In the genomic region with DNA sequence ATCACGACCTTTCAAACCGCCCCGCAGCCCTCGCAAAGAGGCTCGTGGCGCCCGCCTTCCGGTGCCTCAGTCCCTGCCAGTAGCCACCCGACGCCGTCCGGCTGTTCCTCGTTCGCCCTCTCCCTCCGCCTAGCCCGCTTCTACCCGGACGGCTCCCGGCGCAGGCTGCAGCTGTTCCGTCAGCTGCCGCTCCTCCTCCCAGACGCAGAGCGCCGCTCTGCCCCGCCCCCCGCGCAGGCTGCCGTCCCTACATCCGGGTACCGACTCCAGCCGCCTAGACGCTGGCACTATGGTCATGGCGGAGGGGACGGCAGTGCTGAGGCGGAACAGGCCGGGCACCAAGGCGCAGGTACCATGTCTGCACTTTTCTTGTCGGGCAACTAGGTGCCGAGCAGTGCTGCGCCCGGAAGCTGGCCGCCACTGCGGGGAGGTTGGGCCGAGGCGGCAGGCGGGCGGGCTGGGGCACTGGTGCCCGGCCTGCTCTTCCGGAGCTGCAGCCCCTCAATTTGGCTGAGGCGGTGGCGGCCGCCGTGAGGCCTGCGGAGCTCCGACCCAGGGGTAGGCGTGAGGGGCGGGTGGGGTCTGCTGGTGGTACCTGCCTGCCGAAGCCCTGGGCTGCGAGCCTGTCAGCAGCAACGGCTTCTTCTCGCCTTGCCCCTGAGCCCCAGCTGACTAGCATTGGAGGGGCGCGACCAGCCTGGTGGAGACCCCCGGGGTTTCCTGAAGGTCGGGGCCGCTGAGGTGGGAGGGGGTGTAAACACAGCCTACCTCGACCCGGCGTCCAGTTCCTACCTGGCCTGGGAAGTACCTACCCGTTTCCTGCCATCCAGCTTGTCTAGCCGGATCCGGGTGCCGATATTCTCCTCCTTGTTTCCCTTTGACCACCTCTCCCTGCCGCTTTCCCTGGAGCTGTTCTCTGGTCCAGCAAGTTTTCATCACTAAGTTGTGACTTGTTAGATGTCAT, we compare ENCODE assay signal across 1 cellular context.
A peak's percentile ranks its signal among the peaks of the same experiment; 100 is the strongest.
TF ChIP-seq lines count a peak whose summit lies in the region.

A gene (plus strand): TSS at position 269 of the 964 bp plus-strand sequence. CDS start 21 bp downstream, at position 290.

TF ChIP-seq in K562, 482 proteins besides CTCF, POLR2A, EP300 and RAD21 (continued from another document and continues in another):
- TF ChIP-seq, protein P1, sequence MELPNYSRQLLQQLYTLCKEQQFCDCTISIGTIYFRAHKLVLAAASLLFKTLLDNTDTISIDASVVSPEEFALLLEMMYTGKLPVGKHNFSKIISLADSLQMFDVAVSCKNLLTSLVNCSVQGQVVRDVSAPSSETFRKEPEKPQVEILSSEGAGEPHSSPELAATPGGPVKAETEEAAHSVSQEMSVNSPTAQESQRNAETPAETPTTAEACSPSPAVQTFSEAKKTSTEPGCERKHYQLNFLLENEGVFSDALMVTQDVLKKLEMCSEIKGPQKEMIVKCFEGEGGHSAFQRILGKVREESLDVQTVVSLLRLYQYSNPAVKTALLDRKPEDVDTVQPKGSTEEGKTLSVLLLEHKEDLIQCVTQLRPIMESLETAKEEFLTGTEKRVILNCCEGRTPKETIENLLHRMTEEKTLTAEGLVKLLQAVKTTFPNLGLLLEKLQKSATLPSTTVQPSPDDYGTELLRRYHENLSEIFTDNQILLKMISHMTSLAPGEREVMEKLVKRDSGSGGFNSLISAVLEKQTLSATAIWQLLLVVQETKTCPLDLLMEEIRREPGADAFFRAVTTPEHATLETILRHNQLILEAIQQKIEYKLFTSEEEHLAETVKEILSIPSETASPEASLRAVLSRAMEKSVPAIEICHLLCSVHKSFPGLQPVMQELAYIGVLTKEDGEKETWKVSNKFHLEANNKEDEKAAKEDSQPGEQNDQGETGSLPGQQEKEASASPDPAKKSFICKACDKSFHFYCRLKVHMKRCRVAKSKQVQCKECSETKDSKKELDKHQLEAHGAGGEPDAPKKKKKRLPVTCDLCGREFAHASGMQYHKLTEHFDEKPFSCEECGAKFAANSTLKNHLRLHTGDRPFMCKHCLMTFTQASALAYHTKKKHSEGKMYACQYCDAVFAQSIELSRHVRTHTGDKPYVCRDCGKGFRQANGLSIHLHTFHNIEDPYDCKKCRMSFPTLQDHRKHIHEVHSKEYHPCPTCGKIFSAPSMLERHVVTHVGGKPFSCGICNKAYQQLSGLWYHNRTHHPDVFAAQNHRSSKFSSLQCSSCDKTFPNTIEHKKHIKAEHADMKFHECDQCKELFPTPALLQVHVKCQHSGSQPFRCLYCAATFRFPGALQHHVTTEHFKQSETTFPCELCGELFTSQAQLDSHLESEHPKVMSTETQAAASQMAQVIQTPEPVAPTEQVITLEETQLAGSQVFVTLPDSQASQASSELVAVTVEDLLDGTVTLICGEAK (IDR thresholded peaks at IDR 0.05) = peak; percentile 88
- TF ChIP-seq, protein P1 (CRISPR knock-in tag; IDR thresholded peaks at IDR 0.05) = no peak
- TF ChIP-seq ZNF41 (CRISPR knock-in tag; conservative IDR thresholded peaks at IDR 0.05) (no peak), ZNF347 (CRISPR knock-in tag; IDR thresholded peaks at IDR 0.05; ENCODE audit: low read depth) (no peak), XRCC3 (IDR thresholded peaks at IDR 0.05) (no peak), HDAC2 (IDR thresholded peaks at IDR 0.05) (0 out of 2 replicates have a peak, but pooled peaks have one; percentile 43), TCF7L2 (IDR thresholded peaks at IDR 0.05; ENCODE audit: low read depth, low read length) (no peak), ZNF551 (CRISPR knock-in tag; IDR thresholded peaks at IDR 0.05) (no peak), NCOR1 (IDR thresholded peaks at IDR 0.05) (peak; percentile 52), ATF1 (CRISPR knock-in tag; IDR thresholded peaks at IDR 0.05) (0 out of 2 replicates have a peak, but pooled peaks have one; percentile 11), ATF1 (tag; IDR thresholded peaks at IDR 0.05) (peak; percentile 85), NFXL1 (CRISPR knock-in tag; IDR thresholded peaks at IDR 0.05) (no peak), PCBP2 (IDR thresholded peaks at IDR 0.05; ENCODE audit: low read depth, low read length, poor library complexity, severe bottlenecking) (no peak), IFI16 (CRISPR knock-in tag; IDR thresholded peaks at IDR 0.05) (no peak), MBD2 (IDR thresholded peaks at IDR 0.05; ENCODE audit: borderline replicate concordance, low read depth) (peak; percentile 61; the same call in 1 of the 2 replicates), ZZZ3 (IDR thresholded peaks at IDR 0.05) (no peak), PTBP1 (IDR thresholded peaks at IDR 0.05; ENCODE audit: low read depth, low read length) (no peak), TAL1 (IDR thresholded peaks at IDR 0.05) (no peak), RBFOX2 (IDR thresholded peaks at IDR 0.05; ENCODE audit: low read depth, low read length) (peak; percentile 96), SRSF1 (IDR thresholded peaks at IDR 0.05; ENCODE audit: low read depth, low read length) (peak; percentile 98), RBM17 (IDR thresholded peaks at IDR 0.05; ENCODE audit: borderline replicate concordance, low read depth, low read length) (no peak), ZNF165 (CRISPR knock-in tag; IDR thresholded peaks at IDR 0.05; ENCODE audit: borderline replicate concordance) (no peak), TARDBP (IDR thresholded peaks at IDR 0.05) (no peak), CBX3 (IDR thresholded peaks at IDR 0.05; ENCODE audit: borderline replicate concordance in 1 of 2, low read length in 2 of 2) (no peak; a peak in 1 of 3 replicates), LARP7 (IDR thresholded peaks at IDR 0.05) (no peak), SMAD1 (IDR thresholded peaks at IDR 0.05; ENCODE audit: low read depth, low read length, partially characterized antibody) (no peak), PTTG1 (tag; IDR thresholded peaks at IDR 0.05; ENCODE audit: low read depth) (no peak), ZFX (CRISPR knock-in tag; IDR thresholded peaks at IDR 0.05) (peak; percentile 96), RUNX1 (IDR thresholded peaks at IDR 0.05; ENCODE audit: low read depth) (no peak), GATAD2B (IDR thresholded peaks at IDR 0.05; ENCODE audit: borderline replicate concordance) (peak; percentile 78; the same call in 1 of the 2 replicates)
- TF ChIP-seq, protein P2, sequence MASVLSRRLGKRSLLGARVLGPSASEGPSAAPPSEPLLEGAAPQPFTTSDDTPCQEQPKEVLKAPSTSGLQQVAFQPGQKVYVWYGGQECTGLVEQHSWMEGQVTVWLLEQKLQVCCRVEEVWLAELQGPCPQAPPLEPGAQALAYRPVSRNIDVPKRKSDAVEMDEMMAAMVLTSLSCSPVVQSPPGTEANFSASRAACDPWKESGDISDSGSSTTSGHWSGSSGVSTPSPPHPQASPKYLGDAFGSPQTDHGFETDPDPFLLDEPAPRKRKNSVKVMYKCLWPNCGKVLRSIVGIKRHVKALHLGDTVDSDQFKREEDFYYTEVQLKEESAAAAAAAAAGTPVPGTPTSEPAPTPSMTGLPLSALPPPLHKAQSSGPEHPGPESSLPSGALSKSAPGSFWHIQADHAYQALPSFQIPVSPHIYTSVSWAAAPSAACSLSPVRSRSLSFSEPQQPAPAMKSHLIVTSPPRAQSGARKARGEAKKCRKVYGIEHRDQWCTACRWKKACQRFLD (CRISPR knock-in tag; IDR thresholded peaks at IDR 0.05) = peak; percentile 91
- TF ChIP-seq, protein P3, sequence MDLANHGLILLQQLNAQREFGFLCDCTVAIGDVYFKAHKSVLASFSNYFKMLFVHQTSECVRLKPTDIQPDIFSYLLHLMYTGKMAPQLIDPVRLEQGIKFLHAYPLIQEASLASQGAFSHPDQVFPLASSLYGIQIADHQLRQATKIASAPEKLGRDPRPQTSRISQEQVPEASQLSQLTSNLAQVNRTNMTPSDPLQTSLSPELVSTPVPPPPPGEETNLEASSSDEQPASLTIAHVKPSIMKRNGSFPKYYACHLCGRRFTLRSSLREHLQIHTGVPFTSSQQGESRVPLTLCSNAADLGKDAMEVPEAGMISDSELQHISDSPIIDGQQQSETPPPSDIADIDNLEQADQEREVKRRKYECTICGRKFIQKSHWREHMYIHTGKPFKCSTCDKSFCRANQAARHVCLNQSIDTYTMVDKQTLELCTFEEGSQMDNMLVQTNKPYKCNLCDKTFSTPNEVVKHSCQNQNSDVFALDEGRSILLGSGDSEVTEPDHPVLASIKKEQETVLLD (IDR thresholded peaks at IDR 0.05) = peak; percentile 98
- TF ChIP-seq, protein P4, sequence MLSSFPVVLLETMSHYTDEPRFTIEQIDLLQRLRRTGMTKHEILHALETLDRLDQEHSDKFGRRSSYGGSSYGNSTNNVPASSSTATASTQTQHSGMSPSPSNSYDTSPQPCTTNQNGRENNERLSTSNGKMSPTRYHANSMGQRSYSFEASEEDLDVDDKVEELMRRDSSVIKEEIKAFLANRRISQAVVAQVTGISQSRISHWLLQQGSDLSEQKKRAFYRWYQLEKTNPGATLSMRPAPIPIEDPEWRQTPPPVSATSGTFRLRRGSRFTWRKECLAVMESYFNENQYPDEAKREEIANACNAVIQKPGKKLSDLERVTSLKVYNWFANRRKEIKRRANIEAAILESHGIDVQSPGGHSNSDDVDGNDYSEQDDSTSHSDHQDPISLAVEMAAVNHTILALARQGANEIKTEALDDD (IDR thresholded peaks at IDR 0.05) = no peak; the same call in 1 of the 2 replicates
- TF ChIP-seq, protein P5, sequence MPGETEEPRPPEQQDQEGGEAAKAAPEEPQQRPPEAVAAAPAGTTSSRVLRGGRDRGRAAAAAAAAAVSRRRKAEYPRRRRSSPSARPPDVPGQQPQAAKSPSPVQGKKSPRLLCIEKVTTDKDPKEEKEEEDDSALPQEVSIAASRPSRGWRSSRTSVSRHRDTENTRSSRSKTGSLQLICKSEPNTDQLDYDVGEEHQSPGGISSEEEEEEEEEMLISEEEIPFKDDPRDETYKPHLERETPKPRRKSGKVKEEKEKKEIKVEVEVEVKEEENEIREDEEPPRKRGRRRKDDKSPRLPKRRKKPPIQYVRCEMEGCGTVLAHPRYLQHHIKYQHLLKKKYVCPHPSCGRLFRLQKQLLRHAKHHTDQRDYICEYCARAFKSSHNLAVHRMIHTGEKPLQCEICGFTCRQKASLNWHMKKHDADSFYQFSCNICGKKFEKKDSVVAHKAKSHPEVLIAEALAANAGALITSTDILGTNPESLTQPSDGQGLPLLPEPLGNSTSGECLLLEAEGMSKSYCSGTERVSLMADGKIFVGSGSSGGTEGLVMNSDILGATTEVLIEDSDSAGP (CRISPR knock-in tag; IDR thresholded peaks at IDR 0.05) = no peak
- TF ChIP-seq, protein P6, sequence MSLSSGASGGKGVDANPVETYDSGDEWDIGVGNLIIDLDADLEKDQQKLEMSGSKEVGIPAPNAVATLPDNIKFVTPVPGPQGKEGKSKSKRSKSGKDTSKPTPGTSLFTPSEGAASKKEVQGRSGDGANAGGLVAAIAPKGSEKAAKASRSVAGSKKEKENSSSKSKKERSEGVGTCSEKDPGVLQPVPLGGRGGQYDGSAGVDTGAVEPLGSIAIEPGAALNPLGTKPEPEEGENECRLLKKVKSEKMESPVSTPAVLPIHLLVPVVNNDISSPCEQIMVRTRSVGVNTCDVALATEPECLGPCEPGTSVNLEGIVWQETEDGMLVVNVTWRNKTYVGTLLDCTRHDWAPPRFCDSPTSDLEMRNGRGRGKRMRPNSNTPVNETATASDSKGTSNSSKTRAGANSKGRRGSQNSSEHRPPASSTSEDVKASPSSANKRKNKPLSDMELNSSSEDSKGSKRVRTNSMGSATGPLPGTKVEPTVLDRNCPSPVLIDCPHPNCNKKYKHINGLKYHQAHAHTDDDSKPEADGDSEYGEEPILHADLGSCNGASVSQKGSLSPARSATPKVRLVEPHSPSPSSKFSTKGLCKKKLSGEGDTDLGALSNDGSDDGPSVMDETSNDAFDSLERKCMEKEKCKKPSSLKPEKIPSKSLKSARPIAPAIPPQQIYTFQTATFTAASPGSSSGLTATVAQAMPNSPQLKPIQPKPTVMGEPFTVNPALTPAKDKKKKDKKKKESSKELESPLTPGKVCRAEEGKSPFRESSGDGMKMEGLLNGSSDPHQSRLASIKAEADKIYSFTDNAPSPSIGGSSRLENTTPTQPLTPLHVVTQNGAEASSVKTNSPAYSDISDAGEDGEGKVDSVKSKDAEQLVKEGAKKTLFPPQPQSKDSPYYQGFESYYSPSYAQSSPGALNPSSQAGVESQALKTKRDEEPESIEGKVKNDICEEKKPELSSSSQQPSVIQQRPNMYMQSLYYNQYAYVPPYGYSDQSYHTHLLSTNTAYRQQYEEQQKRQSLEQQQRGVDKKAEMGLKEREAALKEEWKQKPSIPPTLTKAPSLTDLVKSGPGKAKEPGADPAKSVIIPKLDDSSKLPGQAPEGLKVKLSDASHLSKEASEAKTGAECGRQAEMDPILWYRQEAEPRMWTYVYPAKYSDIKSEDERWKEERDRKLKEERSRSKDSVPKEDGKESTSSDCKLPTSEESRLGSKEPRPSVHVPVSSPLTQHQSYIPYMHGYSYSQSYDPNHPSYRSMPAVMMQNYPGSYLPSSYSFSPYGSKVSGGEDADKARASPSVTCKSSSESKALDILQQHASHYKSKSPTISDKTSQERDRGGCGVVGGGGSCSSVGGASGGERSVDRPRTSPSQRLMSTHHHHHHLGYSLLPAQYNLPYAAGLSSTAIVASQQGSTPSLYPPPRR (CRISPR knock-in tag; IDR thresholded peaks at IDR 0.05; ENCODE audit: borderline replicate concordance) = no peak
